17 cellular contexts compared by ENCODE assay signal in genomic region chr5:176577312-176578176, GRCh38. TPM values are rescaled to one million over a fixed set of nuclear protein-coding genes. Genes with fewer than 3 reads are reported as not detected.
"Had no signal": no experiment of that assay in that cellular context is flagged by ENCODE, and none has a peak within 500 bp of the region (broad histone marks: within the 10 kb centered on the region; RNA-seq: fewer than 3 reads in every experiment).

No MANE protein-coding gene starts in this region.

- H3K27me3 Mint-ChIP-seq: activated CD8-positive, alpha-beta T cell treated with anti-CD3 and anti-CD28 coated beads for 36 hours had no signal

- H3K27ac Mint-ChIP-seq: activated CD4-positive, alpha-beta T cell treated with anti-CD3 and anti-CD28 coated beads for 36 hours; activated CD8-positive, alpha-beta T cell treated with anti-CD3 and anti-CD28 coated beads for 36 hours; activated naive CD4-positive, alpha-beta T cell treated with anti-CD3 and anti-CD28 coated beads, Interleukin-2, amount 50 U/mL, for 72 hours; activated T-cell treated with anti-CD3 and anti-CD28 coated beads, Interleukin-2, amount 50 U/mL, for 72 hours; nephron had no signal

- H3K9me3 ChIP-seq: psoas muscle, thoracic aorta, upper lobe of right lung had no signal

- H3K4me1 ChIP-seq: psoas muscle, upper lobe of right lung had no signal

- H2AFZ ChIP-seq: hepatocyte had no signal

- H3K4me3 ChIP-seq: hepatocyte, psoas muscle, thoracic aorta, upper lobe of right lung had no signal

- DNase-seq: activated gamma-delta T cell, psoas muscle had no signal

- H3K9me3 Mint-ChIP-seq: activated CD8-positive, alpha-beta T cell treated with anti-CD3 and anti-CD28 coated beads for 36 hours; activated naive CD4-positive, alpha-beta T cell treated with anti-CD3 and anti-CD28 coated beads, Interleukin-2, amount 50 U/mL, for 72 hours; activated T-cell treated with anti-CD3 and anti-CD28 coated beads, Interleukin-2, amount 50 U/mL, for 72 hours; nephron had no signal

- H3K27me3 ChIP-seq: hepatocyte, upper lobe of right lung had no signal

- H3K4me3 Mint-ChIP-seq: activated CD4-positive, alpha-beta T cell treated with anti-CD3 and anti-CD28 coated beads for 36 hours; activated CD8-positive, alpha-beta T cell treated with anti-CD3 and anti-CD28 coated beads for 36 hours; activated T-cell treated with anti-CD3 and anti-CD28 coated beads, Interleukin-2, amount 50 U/mL, for 72 hours; nephron had no signal

- H3K27ac ChIP-seq: hepatocyte, psoas muscle, thoracic aorta, upper lobe of right lung, WERI-Rb-1 had no signal

- ATAC-seq: psoas muscle had no signal

- H3K4me1 Mint-ChIP-seq: activated CD4-positive, alpha-beta T cell treated with anti-CD3 and anti-CD28 coated beads for 36 hours; nephron had no signal

- H3K36me3 Mint-ChIP-seq: activated naive CD4-positive, alpha-beta T cell treated with anti-CD3 and anti-CD28 coated beads, Interleukin-2, amount 50 U/mL, for 72 hours had no signal

- H3K4me2 ChIP-seq: hepatocyte had no signal

- H3K79me2 ChIP-seq: hepatocyte had no signal

- FAIRE-seq: colon had no signal

- H3K36me3 ChIP-seq: thoracic aorta, upper lobe of right lung, WERI-Rb-1 had no signal

RNA-seq across cellular contexts. Expression of gene CDHR2, which starts 28.4 kb away (rescaled TPM):
- total RNA-seq: esophagus mucosa, thoracic aorta had no signal

RNA-seq across cellular contexts. Expression of gene SNCB, which starts 52.8 kb away (rescaled TPM):
- total RNA-seq: esophagus mucosa, hepatocyte, liver, mesenteric fat pad, osteoblast, sciatic nerve, thoracic aorta, upper lobe of right lung had no signal
- polyA plus RNA-seq: liver had no signal

RNA-seq across cellular contexts. Expression of gene EIF4E1B, which starts 52.9 kb away (rescaled TPM):
- total RNA-seq: activated CD4-positive, alpha-beta T cell treated with anti-CD3 and anti-CD28 coated beads for 36 hours; activated CD8-positive, alpha-beta T cell treated with anti-CD3 and anti-CD28 coated beads for 36 hours; activated naive CD4-positive, alpha-beta T cell treated with anti-CD3 and anti-CD28 coated beads, Interleukin-2, amount 50 U/mL, for 72 hours; activated T-cell treated with anti-CD3 and anti-CD28 coated beads, Interleukin-2, amount 50 U/mL, for 72 hours; esophagus mucosa; hepatocyte; liver; mesenteric fat pad; osteoblast; psoas muscle; sciatic nerve; thoracic aorta; upper lobe of right lung had no signal
- polyA plus RNA-seq: hepatocyte, liver had no signal
